ENCODE assay signal across 7 cellular contexts in genomic region chr5:69450527-69450926, GRCh38. TPM values are rescaled to one million over a fixed set of nuclear protein-coding genes. Genes with fewer than 3 reads are reported as not detected.
DNase-seq lines count a peak whose midpoint lies in the region; ATAC-seq, FAIRE-seq and TF ChIP-seq lines count a peak whose summit lies in the region.
"Not testable (repeated sequence)": the region's sequence is repeated elsewhere in the genome, so short reads cannot be mapped to it uniquely, and the experiment has no call there.
"Had no signal": no experiment of that assay in that cellular context is flagged by ENCODE, and none has a peak within 500 bp of the region (broad histone marks: within the 10 kb centered on the region; RNA-seq: fewer than 3 reads in every experiment).

No MANE protein-coding gene starts in this region.

- H3K4me3 ChIP-seq in SJSA1, K562, hepatocyte: not testable (repeated sequence)

- H3K4me3 Mint-ChIP-seq in HFFc6, result peak overlapping the region; percentile 32; the same call in 1 of the 2 replicates
- not testable (repeated sequence) for H3K4me3 Mint-ChIP-seq in chondrocyte (ENCODE audit: unreplicated experiment); nephron progenitor cell

- in situ Hi-C loops in K562 (cut with MboI), result not testable (repeated sequence)

- H3K36me3 ChIP-seq in SJSA1; K562 (ENCODE audit: control insufficient read depth, insufficient read depth, low read length); hepatocyte (replicated peaks; ENCODE audit: insufficient read depth, low read depth): not testable (repeated sequence)

- H3K9me2 ChIP-seq in hepatocyte (replicated peaks; ENCODE audit: insufficient read depth), result not testable (repeated sequence)

- not testable (repeated sequence) for H3K9ac ChIP-seq in K562 (ENCODE audit: insufficient read depth in 1 of 2, low read depth in 2 of 2, low read length in 2 of 2)

- TF ChIP-seq EP300 in K562 (IDR thresholded peaks at IDR 0.05; ENCODE audit: low read length), result not testable (repeated sequence)

- not testable (repeated sequence) for H3K27me3 Mint-ChIP-seq in HFFc6 (ENCODE audit: insufficient read depth); chondrocyte (ENCODE audit: low read depth); nephron progenitor cell (ENCODE audit: low read depth, poor library complexity)

- not testable (repeated sequence) for H3K36me3 Mint-ChIP-seq in HFFc6 (ENCODE audit: low read depth); chondrocyte (ENCODE audit: low read depth); nephron progenitor cell (ENCODE audit: low read depth)

- H3K27ac Mint-ChIP-seq in HFFc6 (peak overlapping the region; percentile 41; the same call in 1 of the 2 replicates), chondrocyte (ENCODE audit: unreplicated experiment) (peak overlapping the region; percentile 55), nephron progenitor cell (peak overlapping the region; percentile 40)

- not testable (repeated sequence) for BruUV-seq in K562 (replicated peaks; lab: Mats Ljungman, UMichigan)

- H3K4me1 Mint-ChIP-seq in HFFc6 (ENCODE audit: low read depth); chondrocyte (ENCODE audit: low read depth); nephron progenitor cell: not testable (repeated sequence)

- TF ChIP-seq CTCF in HFFc6 (IDR thresholded peaks at IDR 0.05); K562 (IDR thresholded peaks at IDR 0.05 in 2 of 3, conservative IDR thresholded peaks at IDR 0.05 in 1 of 3; ENCODE audit: insufficient read depth in 2 of 3, low read depth in 1 of 3, low read length in 3 of 3); chondrocyte (IDR thresholded peaks at IDR 0.05); hepatocyte (IDR thresholded peaks at IDR 0.05; ENCODE audit: poor library complexity); nephron progenitor cell (IDR thresholded peaks at IDR 0.05): not testable (repeated sequence)

- CTCF ChIA-PET in K562 (lab: Yijun Ruan, JAX; ENCODE audit: low intra/inter-chr PET ratio), result not testable (repeated sequence)

- not testable (repeated sequence) for FAIRE-seq in K562 (lab: Jason Lieb, UNC)

- H3K4me2 ChIP-seq in K562 (ENCODE audit: insufficient read depth, low read length); hepatocyte: not testable (repeated sequence)

- not testable (repeated sequence) for H4K20me1 ChIP-seq in K562 (replicated peaks; ENCODE audit: control insufficient read depth, insufficient read depth, low read length); hepatocyte (ENCODE audit: insufficient read depth, poor library complexity, severe bottlenecking)

- not testable (repeated sequence) for H2AFZ ChIP-seq in K562 (ENCODE audit: low read depth, low read length); hepatocyte

- H3K27me3 ChIP-seq in SJSA1 (replicated peaks); K562 (ENCODE audit: control insufficient read depth in 2 of 2, insufficient read depth in 2 of 2, low read length in 2 of 2); hepatocyte: not testable (repeated sequence)

- WGBS in K562 (ENCODE audit: insufficient coverage, low coverage, missing lambda C conversion rate), result 51% methylated on average over 6 of the region's 8 CpGs
- 91% methylated on average over 8 of the region's 8 CpGs for WGBS in hepatocyte (ENCODE audit: low lambda C conversion rate, missing lambda C conversion rate)

- H3K27ac ChIP-seq in SJSA1 (peak overlapping the region; percentile 44; the same call in 1 of the 2 replicates), hepatocyte (peak overlapping the region; percentile 99)
- not testable (repeated sequence) for H3K27ac ChIP-seq in K562 (ENCODE audit: extremely low read depth, low read depth, low read length)

- not testable (repeated sequence) for H3K9me3 ChIP-seq in SJSA1 (replicated peaks); K562 (replicated peaks; ENCODE audit: control insufficient read depth, insufficient read depth, low read depth, low read length); hepatocyte (ENCODE audit: low read depth)

- DNase-seq in HFFc6; SJSA1 (ENCODE audit: low read depth in 1 of 2, low spot score in 2 of 2); K562 (ENCODE audit: extremely low read depth in 1 of 4, low spot score in 3 of 4); chondrocyte (ENCODE audit: low spot score); hepatocyte (ENCODE audit: low spot score); nephron progenitor cell: not testable (repeated sequence)

- not testable (repeated sequence) for TF ChIP-seq POLR2A in K562 (conservative IDR thresholded peaks at IDR 0.05)

- intact Hi-C loops in K562 (cut with micrococcal nuclease), result not testable (repeated sequence)

- H3K79me2 ChIP-seq in K562 (ENCODE audit: control insufficient read depth, insufficient read depth, low read length); hepatocyte: not testable (repeated sequence)

- ATAC-seq in K562, result not testable (repeated sequence)

- not testable (repeated sequence) for H3K9me1 ChIP-seq in K562 (ENCODE audit: control insufficient read depth, insufficient read depth, low read length)

- H3K4me1 ChIP-seq in SJSA1 (replicated peaks); K562 (replicated peaks in 1 of 2; ENCODE audit: control insufficient read depth in 2 of 2, insufficient read depth in 2 of 2, low read length in 2 of 2): not testable (repeated sequence)
- H3K4me1 ChIP-seq in hepatocyte (ENCODE audit: insufficient read depth), result peaks cover 27% of the 10 kb centered on the region

- POLR2A ChIA-PET in K562 (lab: Yijun Ruan, JAX), result not testable (repeated sequence)

- not testable (repeated sequence) for H3K9me3 Mint-ChIP-seq in HFFc6; chondrocyte (ENCODE audit: low read depth); nephron progenitor cell

- TF ChIP-seq RAD21 in K562 (CRISPR knock-in tag; conservative IDR thresholded peaks at IDR 0.05 in 1 of 2, IDR thresholded peaks at IDR 0.05 in 1 of 2), result not testable (repeated sequence)

TF ChIP-seq in K562, 482 proteins besides CTCF, POLR2A, EP300 and RAD21:
- TF ChIP-seq CEBPB (tag; IDR thresholded peaks at IDR 0.05), result peak; percentile 32; the same call in 1 of the 2 replicates

RNA-seq across cellular contexts. Expression of gene MARVELD2, which starts 35.6 kb away (rescaled TPM):
- total RNA-seq in HFFc6 (2021; fragmentation: NEBNext Ultra II Directional; extraction: Animal tissue kit (Norgen Biotek cat#: 25700)), result under 1 TPM in 1 of 6 experiments, not detected in 5; 0.16 TPM
- total RNA-seq in SJSA1 (2014; rRNA removed; shearing (Covaris generic)), result 0.13 and 0.16 TPM in 2 replicates
- total RNA-seq in K562 (2011; cell fraction: chromatin; rRNA removed; ENCODE audit: low replicate concordance), result 0.72 and 0.79 TPM in 2 replicates
- 0.33 and 0.92 TPM in 2 replicates for total RNA-seq in K562 (2011; cell fraction: nucleolus; rRNA removed)
- 0.69 and 0.95 TPM in 2 replicates for total RNA-seq in K562 (2011; cell fraction: nucleoplasm; rRNA removed)
- total RNA-seq in K562 (2014; rRNA removed) (0.08 TPM in 1 of 2 replicates, not detected in the other), K562 (2014; rRNA removed; fragmentation: Illumina TruSeq; extraction: Trizol) (0.04 and 0.13 TPM in 2 replicates), K562 (2015; rRNA removed; fragmentation: Illumina TruSeq; extraction: Trizol) (0.29 and 0.30 TPM in 2 replicates), K562 (2021) (0.09 and 0.13 TPM in 2 replicates), chondrocyte (1.2 to 2.2 TPM (median 2.0 TPM) in 3 replicates), hepatocyte (43.5 and 45.4 TPM in 2 replicates)
- polyA plus RNA-seq in K562 (2011; rRNA removed) (0.05 and 0.21 TPM in 2 replicates), K562 (2014; fragmentation: Illumina TruSeq; extraction: Trizol) (0.03 TPM in 2 replicates), K562 (2014; fragmentation: Nextera tagmentation; extraction: Ambion mirVana) (under 1 TPM in 1 of 2 experiments, not detected in 1; 0.03 TPM), K562 (2014; rRNA removed) (0.07 TPM in 1 of 2 replicates, not detected in the other), hepatocyte (19.6 and 26.4 TPM in 2 replicates)
- 0.07 TPM in 1 of 2 replicates, not detected in the other for polyA plus RNA-seq in K562 (2011; cell fraction: cytosol; rRNA removed)
- 0.20 and 0.34 TPM in 2 replicates for polyA plus RNA-seq in K562 (2011; cell fraction: nucleus; rRNA removed)
- 0.03 and 0.08 TPM in 2 replicates for polyA plus RNA-seq in K562 (2012)
- 0.25 and 0.54 TPM in 2 replicates for polyA minus RNA-seq in K562 (2011; rRNA and poly(A)+ RNA removed)
- polyA minus RNA-seq in K562 (2011; cell fraction: cytosol; rRNA and poly(A)+ RNA removed), result not detected in 2 replicates
- 0.40 and 0.56 TPM in 2 replicates for polyA minus RNA-seq in K562 (2011; cell fraction: nucleus; rRNA and poly(A)+ RNA removed)
- total RNA-seq: G401 had no signal

RNA-seq across cellular contexts. Expression of gene OCLN, which starts 42.1 kb away (rescaled TPM):
- total RNA-seq in HFFc6 (2021; fragmentation: NEBNext Ultra II Directional; extraction: Animal tissue kit (Norgen Biotek cat#: 25700)), result 1 to 10 TPM in 1 of 6 experiments, under 1 TPM in 5; 0.38 to 1.3 (median 0.66) TPM
- total RNA-seq in SJSA1 (2014; rRNA removed; shearing (Covaris generic)), result 19.8 and 45.6 TPM in 2 replicates
- total RNA-seq in K562 (2011; cell fraction: chromatin; rRNA removed; ENCODE audit: low replicate concordance), result 0.58 and 2.8 TPM in 2 replicates
- total RNA-seq in K562 (2011; cell fraction: nucleolus; rRNA removed), result 0.33 and 0.53 TPM in 2 replicates
- total RNA-seq in K562 (2011; cell fraction: nucleoplasm; rRNA removed), result 1.4 and 2.7 TPM in 2 replicates
- 0.05 and 0.08 TPM in 2 replicates for total RNA-seq in K562 (2014; rRNA removed)
- 0.22 and 0.29 TPM in 2 replicates for total RNA-seq in K562 (2014; rRNA removed; fragmentation: Illumina TruSeq; extraction: Trizol)
- total RNA-seq in K562 (2015; rRNA removed; fragmentation: Illumina TruSeq; extraction: Trizol), result 0.23 and 0.29 TPM in 2 replicates
- 0.27 and 0.29 TPM in 2 replicates for total RNA-seq in K562 (2021)
- polyA plus RNA-seq in K562 (2011; rRNA removed), result 0.09 and 0.15 TPM in 2 replicates
- 0.01 and 0.03 TPM in 2 replicates for polyA plus RNA-seq in K562 (2011; cell fraction: cytosol; rRNA removed)
- polyA plus RNA-seq in K562 (2011; cell fraction: nucleus; rRNA removed), result 0.11 and 0.20 TPM in 2 replicates
- 0.09 and 0.11 TPM in 2 replicates for polyA plus RNA-seq in K562 (2012)
- polyA plus RNA-seq in K562 (2014; fragmentation: Illumina TruSeq; extraction: Trizol), result 0.03 and 0.06 TPM in 2 replicates
- polyA plus RNA-seq in K562 (2014; fragmentation: Nextera tagmentation; extraction: Ambion mirVana), result under 1 TPM; 0.06 to 0.08 TPM
- 0.19 and 0.22 TPM in 2 replicates for polyA plus RNA-seq in K562 (2014; rRNA removed)
- 0.39 and 0.42 TPM in 2 replicates for polyA minus RNA-seq in K562 (2011; rRNA and poly(A)+ RNA removed)
- 0.19 TPM in 1 of 2 replicates, not detected in the other for polyA minus RNA-seq in K562 (2011; cell fraction: cytosol; rRNA and poly(A)+ RNA removed)
- polyA minus RNA-seq in K562 (2011; cell fraction: nucleus; rRNA and poly(A)+ RNA removed), result 0.40 and 0.44 TPM in 2 replicates
- total RNA-seq in chondrocyte, result 3.2 to 9.0 TPM (median 7.7 TPM) in 3 replicates
- total RNA-seq in hepatocyte, result 119 and 140 TPM in 2 replicates
- polyA plus RNA-seq in hepatocyte, result 49.6 and 72.7 TPM in 2 replicates

Comparison
In these comparisons a context has a peak if more than half of its experiments do, and no peak if none do; other contexts are left out.
1. RNA of gene MARVELD2, which starts 35.6 kb away (total RNA-seq): 43.5 to 45.4 TPM in hepatocyte; 1.2 to 2.2 TPM in chondrocyte, 0.13 to 0.16 TPM in SJSA1, 0.04 to 0.95 TPM in K562 and 0.16 TPM in HFFc6; every median in the first group is over 10 times any median in the second.
2. Peak in every context shown above with its lines, with median percentiles within 50 percentile points of each other: H3K27ac Mint-ChIP-seq.